Comparison of ENCODE assay signal across 12 cellular contexts in the genomic region with DNA sequence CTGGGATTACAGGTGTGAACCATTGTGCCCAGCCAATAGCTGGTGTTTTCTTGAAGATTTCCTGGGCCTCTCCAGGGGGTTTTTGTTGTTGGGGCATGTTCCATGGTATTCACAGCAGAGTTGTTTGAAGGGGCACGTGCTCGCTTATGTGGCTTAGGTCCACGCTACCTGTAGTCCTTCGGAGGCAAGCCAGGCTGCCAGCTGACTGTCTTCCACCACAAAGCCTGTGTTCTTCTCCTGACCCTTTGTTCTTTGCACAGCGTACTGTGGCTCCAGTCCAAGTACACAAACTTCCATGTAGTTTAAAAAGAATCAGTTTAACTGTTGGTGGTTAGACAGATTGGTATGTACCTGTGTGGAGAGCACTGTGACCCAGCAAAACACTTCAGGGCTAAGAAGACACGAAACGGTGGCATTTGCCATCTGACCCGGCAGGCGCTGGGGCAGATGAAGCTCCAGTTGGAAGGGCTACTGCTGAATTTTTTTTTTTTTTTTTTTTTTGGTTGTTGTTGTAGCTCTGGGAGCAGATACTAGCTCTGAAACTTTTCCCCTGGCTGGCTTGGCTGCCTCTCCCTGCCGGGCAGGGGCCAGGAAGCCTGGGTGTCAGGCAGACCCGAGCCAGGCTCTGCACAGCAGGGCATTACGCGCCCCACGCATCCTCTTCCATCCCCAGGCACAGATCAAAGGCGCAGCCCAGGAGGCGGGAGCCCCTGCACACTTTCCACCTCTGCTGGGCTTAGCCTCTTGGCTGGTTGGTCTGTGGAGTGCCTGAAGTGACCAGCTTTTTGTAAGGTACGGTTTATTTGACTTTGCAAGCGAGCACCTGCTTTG. TPM values are rescaled to one million over a fixed set of nuclear protein-coding genes. Genes with fewer than 3 reads are reported as not detected.
DNase-seq lines count a peak whose midpoint lies in the region; ATAC-seq and TF ChIP-seq lines count a peak whose summit lies in the region.
"Had no signal": no experiment of that assay in that cellular context is flagged by ENCODE, and none has a peak within 500 bp of the region (broad histone marks: within the 10 kb centered on the region; RNA-seq: fewer than 3 reads in every experiment).

No MANE protein-coding gene starts in this region.

- WGBS in trophoblast cell (ENCODE audit: extremely low coverage, insufficient coverage, insufficient read length) = no CpG with 5 or more reads among the region's 18 CpGs

- H3K4me1 ChIP-seq in left ventricle myocardium inferior (peaks cover 42% of the 10 kb centered on the region), gastrocnemius medialis (peaks cover 20 to 24% of the 10 kb centered on the region in 2 donors), ascending aorta (no peaks in the 10 kb centered on the region), trophoblast cell (ENCODE audit: control insufficient read depth in 1 of 2, insufficient read depth in 2 of 2, low read length in 2 of 2) (peaks cover 8 to 14% of the 10 kb centered on the region in 2 experiments)
- H3K4me1 ChIP-seq: spleen had no signal

- H3K27me3 ChIP-seq in left ventricle myocardium inferior (ENCODE audit: low read depth) (no peaks in the 10 kb centered on the region), gastrocnemius medialis (no peaks in the 10 kb centered on the region), ascending aorta (no peaks in the 10 kb centered on the region), trophoblast cell (ENCODE audit: insufficient read depth, low read length) (no peaks in the 10 kb centered on the region)
- peaks cover 38% of the 10 kb centered on the region for H3K27me3 ChIP-seq in CD4-positive, alpha-beta T cell (ENCODE audit: control insufficient read depth, insufficient read depth, low read length)

- H3K4me3 ChIP-seq in NB4 (ENCODE audit: low read depth, low read length) (no peak overlapping the region), left ventricle myocardium inferior (peak overlapping the region; percentile 22), gastrocnemius medialis (peak overlapping the region in 1 of 4 donors; percentile 31), ascending aorta (no peak overlapping the region), trophoblast cell (ENCODE audit: low read depth, low read length) (no peak overlapping the region)
- H3K4me3 ChIP-seq: lung, PC-9, spleen had no signal

- no peak overlapping the region for H3K4ac ChIP-seq in trophoblast cell (ENCODE audit: low read depth, low read length)

- no peak overlapping the region for H4K8ac ChIP-seq in trophoblast cell (ENCODE audit: low read depth, low read length)

- H3K4me3 Mint-ChIP-seq in CD4-positive, alpha-beta T cell = no peak overlapping the region
- H3K4me3 Mint-ChIP-seq: activated naive CD4-positive, alpha-beta T cell treated with anti-CD3 and anti-CD28 coated beads, Interleukin-2, amount 50 U/mL, for 24 hours had no signal

- H3K36me3 ChIP-seq in left ventricle myocardium inferior (no peaks in the 10 kb centered on the region), gastrocnemius medialis (no peaks in the 10 kb centered on the region), ascending aorta (no peaks in the 10 kb centered on the region), trophoblast cell (ENCODE audit: control insufficient read depth in 1 of 2, insufficient read depth in 2 of 2, low read length in 2 of 2) (no peaks in the 10 kb centered on the region)
- H3K36me3 ChIP-seq: spleen had no signal

- H3K36me3 Mint-ChIP-seq in CD4-positive, alpha-beta T cell (ENCODE audit: low read depth) = no peaks in the 10 kb centered on the region
- H3K36me3 Mint-ChIP-seq: activated naive CD4-positive, alpha-beta T cell treated with anti-CD3 and anti-CD28 coated beads, Interleukin-2, amount 50 U/mL, for 24 hours had no signal

- H3K27ac ChIP-seq in left ventricle myocardium inferior (replicated peaks) (peak overlapping the region; percentile 61), gastrocnemius medialis (peak overlapping the region; percentile 15 to 81 (median 45)), ascending aorta (no peak overlapping the region), trophoblast cell (ENCODE audit: low read depth, low read length) (no peak overlapping the region)
- H3K27ac ChIP-seq in CD4-positive, alpha-beta T cell (ENCODE audit: low read depth, low read length) = no peak overlapping the region
- H3K27ac ChIP-seq: PC-9, spleen had no signal

- H3K14ac ChIP-seq in trophoblast cell (ENCODE audit: low read length) = no peak overlapping the region

- H3K9me3 ChIP-seq in left ventricle myocardium inferior (replicated peaks) = no peaks in the 10 kb centered on the region
- no peaks in the 10 kb centered on the region for H3K9me3 ChIP-seq in gastrocnemius medialis
- no peaks in the 10 kb centered on the region for H3K9me3 ChIP-seq in ascending aorta
- H3K9me3 ChIP-seq in trophoblast cell (ENCODE audit: insufficient read depth, low read depth, low read length) = no peaks in the 10 kb centered on the region
- H3K9me3 ChIP-seq in CD4-positive, alpha-beta T cell (ENCODE audit: control insufficient read depth, low read length) = no peaks in the 10 kb centered on the region
- H3K9me3 ChIP-seq: spleen had no signal

- in situ Hi-C loops in gastrocnemius medialis (cut with MboI; ENCODE audit: low sequenced_read_pairs in 4 of 4) = no loop called here

- POLR2A ChIA-PET in CD4-positive, alpha-beta T cell (lab: Charles Lee) = interaction anchor here (0.6 kb wide), 1 partner anchor 407 kb away, joined by 3 read pairs; a partner anchor contains a TSS

- no peak overlapping the region for H2AFZ ChIP-seq in trophoblast cell (ENCODE audit: insufficient read depth, low read length, poor library complexity)
- H2AFZ ChIP-seq: PC-9 had no signal

- no peak for TF ChIP-seq POLR2A in NB4 (IDR thresholded peaks at IDR 0.05; ENCODE audit: extremely low read depth, insufficient read length)
- TF ChIP-seq POLR2A in gastrocnemius medialis (IDR thresholded peaks at IDR 0.05) = no peak

- no peak overlapping the region for H2BK120ac ChIP-seq in trophoblast cell (ENCODE audit: insufficient read depth, low read length, poor library complexity)

- no peaks in the 10 kb centered on the region for H3K79me2 ChIP-seq in trophoblast cell (ENCODE audit: control insufficient read depth, insufficient read depth, low read length, poor library complexity)

- H3K9ac ChIP-seq in trophoblast cell (ENCODE audit: low read length) = no peak overlapping the region

- H3K23ac ChIP-seq in trophoblast cell (ENCODE audit: low read length) = no peak overlapping the region

- TF ChIP-seq CTCF in NB4 (IDR thresholded peaks at IDR 0.05; ENCODE audit: low read depth, low read length) = no peak
- no peak for TF ChIP-seq CTCF in left ventricle myocardium inferior (IDR thresholded peaks at IDR 0.05; ENCODE audit: borderline replicate concordance)
- no peak for TF ChIP-seq CTCF in gastrocnemius medialis (IDR thresholded peaks at IDR 0.05 in 4 of 5, conservative IDR thresholded peaks at IDR 0.05 in 1 of 5)
- TF ChIP-seq CTCF in ascending aorta (IDR thresholded peaks at IDR 0.05) = no peak
- TF ChIP-seq CTCF in CD4-positive, alpha-beta T cell (IDR thresholded peaks at IDR 0.05) = no peak

- no peak overlapping the region for H4K91ac ChIP-seq in trophoblast cell (ENCODE audit: low read depth, low read length)

- H2BK5ac ChIP-seq in trophoblast cell (ENCODE audit: low read depth, low read length, poor library complexity) = no peak overlapping the region

- no peak overlapping the region for H4K12ac ChIP-seq in trophoblast cell (ENCODE audit: low read depth, low read length)

- H3K79me1 ChIP-seq in trophoblast cell (ENCODE audit: low read length) = no peaks in the 10 kb centered on the region

- no peak overlapping the region for H2AK5ac ChIP-seq in trophoblast cell (ENCODE audit: low read length)

- ATAC-seq in gastrocnemius medialis = peak in 1 of 2 donors; percentile 71
- no peak for ATAC-seq in CD4-positive, alpha-beta T cell (ENCODE audit: poor library complexity)

- DNase-seq in NB4 (ENCODE audit: low read depth) (peak; percentile 59), NCI-H748 (lab: John Stamatoyannopoulos, UW; ENCODE audit: unreplicated experiment) (peak; percentile 99), left ventricle myocardium inferior (no peak), gastrocnemius medialis (peak in 1 of 2 donors; percentile 20), ascending aorta (ENCODE audit: low spot score in 2 of 2) (no peak), trophoblast cell (no peak), UCSD-AML1 (lab: John Stamatoyannopoulos, UW; ENCODE audit: unreplicated experiment) (no peak)
- DNase-seq in CD4-positive, alpha-beta T cell = no peak
- DNase-seq: PC-9, spleen had no signal

- CTCF ChIA-PET in CD4-positive, alpha-beta T cell (lab: Charles Lee) = no interaction called here

- H3K27me3 Mint-ChIP-seq in CD4-positive, alpha-beta T cell = peaks cover 50% of the 10 kb centered on the region

- H3K4me1 Mint-ChIP-seq in CD4-positive, alpha-beta T cell (ENCODE audit: low read depth) = no peaks in the 10 kb centered on the region
- H3K4me1 Mint-ChIP-seq: activated naive CD4-positive, alpha-beta T cell treated with anti-CD3 and anti-CD28 coated beads, Interleukin-2, amount 50 U/mL, for 24 hours had no signal

- no peak overlapping the region for H2BK12ac ChIP-seq in trophoblast cell (ENCODE audit: low read length)

- intact Hi-C loops in left ventricle myocardium inferior (cut with micrococcal nuclease) (no loop called here), gastrocnemius medialis (cut with DNase I; ENCODE audit: low total_unique reads) (no loop called here), ascending aorta (cut with DNase I) (no loop called here)
- intact Hi-C loops in CD4-positive, alpha-beta T cell (cut with DNase I, micrococcal nuclease) = no loop called here

- H3K9me3 Mint-ChIP-seq in CD4-positive, alpha-beta T cell = no peaks in the 10 kb centered on the region
- H3K9me3 Mint-ChIP-seq: activated naive CD4-positive, alpha-beta T cell treated with anti-CD3 and anti-CD28 coated beads, Interleukin-2, amount 50 U/mL, for 24 hours had no signal

- H3K18ac ChIP-seq in trophoblast cell (ENCODE audit: low read length) = no peak overlapping the region

- no peak overlapping the region for H3K4me2 ChIP-seq in trophoblast cell (ENCODE audit: low read length)
- H3K4me2 ChIP-seq: PC-9 had no signal

- H3K27ac Mint-ChIP-seq in CD4-positive, alpha-beta T cell = no peak overlapping the region
- H3K27ac Mint-ChIP-seq: activated naive CD4-positive, alpha-beta T cell treated with anti-CD3 and anti-CD28 coated beads, Interleukin-2, amount 50 U/mL, for 24 hours had no signal

RNA-seq across cellular contexts. Expression of a gene that starts 5.7 kb away (rescaled TPM):
- 7.8 TPM for total RNA-seq in left ventricle myocardium inferior
- 1 to 10 TPM; 1.7 to 9.3 (median 2.6) TPM for total RNA-seq in gastrocnemius medialis
- total RNA-seq in ascending aorta = 5.9 TPM
- 3.2 and 4.1 TPM in 2 replicates for polyA plus RNA-seq in trophoblast cell (2013)
- under 1 TPM; 0.22 to 0.31 TPM for total RNA-seq in CD4-positive, alpha-beta T cell

Comparison
In these comparisons a context has a peak if more than half of its experiments do, and no peak if none do; other contexts are left out.
1. DNase-seq: peak in NB4 (single experiment) and NCI-H748 (single experiment); none in left ventricle myocardium inferior (single experiment), ascending aorta (0 of 2), trophoblast cell (0 of 2), UCSD-AML1 (single experiment) and CD4-positive, alpha-beta T cell (0 of 10).
2. H3K27ac ChIP-seq: peak in left ventricle myocardium inferior (single experiment) and gastrocnemius medialis (4 of 4); none in ascending aorta (0 of 2), trophoblast cell (single experiment) and CD4-positive, alpha-beta T cell (single experiment).